Comparison of ENCODE assay signal across 12 cellular contexts in genomic region chr2:238290715-238291549, GRCh38. TPM values are rescaled to one million over a fixed set of nuclear protein-coding genes. Genes with fewer than 3 reads are reported as not detected.
A peak's percentile ranks its signal among the peaks of the same experiment; 100 is the strongest.
DNase-seq lines count a peak whose midpoint lies in the region; ATAC-seq, FAIRE-seq and TF ChIP-seq lines count a peak whose summit lies in the region.
"Had no signal": no experiment of that assay in that cellular context is flagged by ENCODE, and none has a peak within 500 bp of the region (broad histone marks: within the 10 kb centered on the region; RNA-seq: fewer than 3 reads in every experiment).

No MANE protein-coding gene starts in this region.

- H3K36me3 ChIP-seq in keratinocyte (ENCODE audit: control insufficient read depth in 2 of 2, extremely low read depth in 1 of 2, insufficient read depth in 2 of 2, low read length in 2 of 2) (no peaks in the 10 kb centered on the region), suprapubic skin (no peaks in the 10 kb centered on the region), esophagus muscularis mucosa (no peaks in the 10 kb centered on the region)
- H3K36me3 ChIP-seq: right lobe of liver, WERI-Rb-1 had no signal

- dilution Hi-C loops in keratinocyte (cut with MboI; ENCODE audit: extremely low pct_ligation_motif_present, low sequenced_read_pairs): no loop called here

- no peaks in the 10 kb centered on the region for H3K9me1 ChIP-seq in keratinocyte (ENCODE audit: control insufficient read depth, extremely low read depth, insufficient read depth, low read length)

- no peak overlapping the region for H2AFZ ChIP-seq in keratinocyte (ENCODE audit: control insufficient read depth, low read length)

- H3K9me3 ChIP-seq in keratinocyte (ENCODE audit: control insufficient read depth, low read depth, low read length) (no peaks in the 10 kb centered on the region), suprapubic skin (no peaks in the 10 kb centered on the region), esophagus muscularis mucosa (no peaks in the 10 kb centered on the region)
- H3K9me3 ChIP-seq: right lobe of liver had no signal

- H3K4me1 ChIP-seq in keratinocyte (ENCODE audit: control insufficient read depth, extremely low read depth, insufficient read depth, low read length) (peaks cover 43% of the 10 kb centered on the region), suprapubic skin (peaks cover 47% of the 10 kb centered on the region), esophagus muscularis mucosa (peaks cover 35 to 40% (median 37%) of the 10 kb centered on the region in 4 donors)

- peak; percentile 43 for DNase-seq in NCI-H82 (lab: John Stamatoyannopoulos, UW)
- no peak for DNase-seq in NCI-H82 treated with DMSO at 0.1 percent for 48 hours (lab: John Stamatoyannopoulos, UW; ENCODE audit: unreplicated experiment)
- peak; percentile 82 to 85 for DNase-seq in SHP77 (lab: John Stamatoyannopoulos, UW)
- no peak for DNase-seq in keratinocyte (ENCODE audit: low read depth, low spot score)
- DNase-seq in suprapubic skin (ENCODE audit: low spot score in 2 of 2): peak in 1 of 2 donors; percentile 53
- no peak for DNase-seq in esophagus muscularis mucosa (ENCODE audit: extremely low spot score)

- no peaks in the 10 kb centered on the region for H3K79me2 ChIP-seq in keratinocyte (ENCODE audit: control insufficient read depth, insufficient read depth, low read length)

- intact Hi-C loops in esophagus muscularis mucosa (cut with DNase I): no loop called here

- TF ChIP-seq POLR2A in suprapubic skin (IDR thresholded peaks at IDR 0.05) (no peak), esophagus muscularis mucosa (IDR thresholded peaks at IDR 0.05; ENCODE audit: low read depth) (no peak)

- WGBS in suprapubic skin: 88% methylated on average over 5 of the region's 5 CpGs
- 87% methylated on average over 3 of the region's 5 CpGs for WGBS in esophagus muscularis mucosa

- H4K20me1 ChIP-seq in keratinocyte (ENCODE audit: control insufficient read depth, extremely low read depth, insufficient read depth, low read length): no peaks in the 10 kb centered on the region

- TF ChIP-seq CTCF in keratinocyte (optimal IDR thresholded peaks at IDR 0.05 in 1 of 3, IDR thresholded peaks at IDR 0.05 in 1 of 3, conservative IDR thresholded peaks at IDR 0.05 in 1 of 3; ENCODE audit: extremely low read depth in 1 of 3, insufficient read depth in 2 of 3, low read length in 3 of 3) (no peak), suprapubic skin (IDR thresholded peaks at IDR 0.05) (no peak), esophagus muscularis mucosa (IDR thresholded peaks at IDR 0.05) (no peak)

- H3K27ac ChIP-seq in keratinocyte (ENCODE audit: control insufficient read depth, insufficient read depth, low read length) (peak overlapping the region; percentile 98), suprapubic skin (peak overlapping the region; percentile 89), esophagus muscularis mucosa (replicated peaks in 1 of 4) (no peak overlapping the region)
- H3K27ac ChIP-seq: right lobe of liver, WERI-Rb-1 had no signal

- ATAC-seq in GM19397 (IDR thresholded peaks at IDR 0.05; ENCODE audit: unreplicated experiment) (no peak), GM21367 (IDR thresholded peaks at IDR 0.05; ENCODE audit: unreplicated experiment) (no peak)
- ATAC-seq: activated T-cell treated with anti-CD3 and anti-CD28 coated beads, Interleukin-2, amount 50 U/mL, for 4 hours; Panc1; right lobe of liver had no signal

- H3K27me3 ChIP-seq in keratinocyte (ENCODE audit: control insufficient read depth, extremely low read depth, insufficient read depth, low read length) (no peaks in the 10 kb centered on the region), suprapubic skin (no peaks in the 10 kb centered on the region), esophagus muscularis mucosa (no peaks in the 10 kb centered on the region)
- H3K27me3 ChIP-seq: right lobe of liver had no signal

- H3K9ac ChIP-seq in keratinocyte (ENCODE audit: control insufficient read depth, extremely low read depth, insufficient read depth, low read length): peak overlapping the region; percentile 98

- peak overlapping the region; percentile 29 for H3K4me2 ChIP-seq in keratinocyte (ENCODE audit: control insufficient read depth, extremely low read depth, insufficient read depth, low read depth, low read length)

- FAIRE-seq in keratinocyte (lab: Jason Lieb, UNC): no peak

- TF ChIP-seq EP300 in suprapubic skin (IDR thresholded peaks at IDR 0.05): no peak
- TF ChIP-seq EP300 in esophagus muscularis mucosa (IDR thresholded peaks at IDR 0.05): no peak

- H3K4me3 ChIP-seq in keratinocyte (ENCODE audit: control insufficient read depth in 2 of 3, extremely low read depth in 1 of 3, insufficient read depth in 2 of 3, low read depth in 1 of 3, low read length in 3 of 3): no peak overlapping the region
- no peak overlapping the region for H3K4me3 ChIP-seq in suprapubic skin
- H3K4me3 ChIP-seq in esophagus muscularis mucosa: no peak overlapping the region
- H3K4me3 ChIP-seq: right lobe of liver had no signal

RNA-seq across cellular contexts. Expression of gene PER2, which starts 2.5 kb away (rescaled TPM):
- 0.68 to 2.0 TPM (median 1.6 TPM) in 3 replicates for polyA plus RNA-seq in keratinocyte
- 3.1 TPM for polyA plus RNA-seq in keratinocyte (2011; ENCODE audit: low read depth)
- 0.69 and 0.90 TPM in 2 replicates for polyA plus RNA-seq in keratinocyte (2011; cell fraction: cytosol; rRNA removed)
- 4.1 and 5.4 TPM in 2 replicates for polyA plus RNA-seq in keratinocyte (2011; cell fraction: nucleus; rRNA removed)
- polyA plus RNA-seq in keratinocyte (2012; ENCODE audit: low replicate concordance): 1.9 and 2.4 TPM in 2 replicates
- 2.6 to 6.8 TPM (median 3.8 TPM) in 3 replicates for polyA minus RNA-seq in keratinocyte
- polyA minus RNA-seq in keratinocyte (2011; cell fraction: cytosol; rRNA and poly(A)+ RNA removed): 0.96 TPM
- polyA minus RNA-seq in keratinocyte (2011; cell fraction: nucleus; rRNA and poly(A)+ RNA removed): 3.4 and 8.0 TPM in 2 replicates
- 100 to 1,000 TPM in 1 of 4 donors, 10 to 100 TPM in 3; 24.3 to 105 (median 85.9) TPM for total RNA-seq in suprapubic skin
- total RNA-seq in esophagus muscularis mucosa: 10 to 100 TPM in 3 of 4 donors, 1 to 10 TPM in 1; 9.1 to 13.1 (median 11.1) TPM

RNA-seq across cellular contexts. Expression of gene TRAF3IP1, which starts 29.4 kb away (rescaled TPM):
- polyA plus RNA-seq in keratinocyte: 6.4 to 7.0 TPM (median 7.0 TPM) in 3 replicates
- 32.3 TPM for polyA plus RNA-seq in keratinocyte (2011; ENCODE audit: low read depth)
- polyA plus RNA-seq in keratinocyte (2011; cell fraction: cytosol; rRNA removed): 7.0 and 7.4 TPM in 2 replicates
- 11.4 and 12.1 TPM in 2 replicates for polyA plus RNA-seq in keratinocyte (2011; cell fraction: nucleus; rRNA removed)
- 9.2 and 16.0 TPM in 2 replicates for polyA plus RNA-seq in keratinocyte (2012; ENCODE audit: low replicate concordance)
- polyA minus RNA-seq in keratinocyte: 6.4 to 28.3 TPM (median 14.0 TPM) in 3 replicates
- polyA minus RNA-seq in keratinocyte (2011; cell fraction: cytosol; rRNA and poly(A)+ RNA removed): 3.6 TPM
- polyA minus RNA-seq in keratinocyte (2011; cell fraction: nucleus; rRNA and poly(A)+ RNA removed): 4.5 and 8.9 TPM in 2 replicates
- total RNA-seq in suprapubic skin: 10 to 100 TPM; 10.2 to 15.4 (median 10.6) TPM
- total RNA-seq in esophagus muscularis mucosa: 10 to 100 TPM; 19.9 to 38.6 (median 23.6) TPM

RNA-seq across cellular contexts. Expression of gene HES6, which starts 51.1 kb away (rescaled TPM):
- 0.76 to 0.80 TPM (median 0.77 TPM) in 3 replicates for polyA plus RNA-seq in keratinocyte
- polyA plus RNA-seq in keratinocyte (2011; ENCODE audit: low read depth): 0.49 TPM
- polyA plus RNA-seq in keratinocyte (2011; cell fraction: cytosol; rRNA removed): 0.23 and 0.66 TPM in 2 replicates
- polyA plus RNA-seq in keratinocyte (2011; cell fraction: nucleus; rRNA removed): 0.90 and 1.2 TPM in 2 replicates
- 1.3 and 1.7 TPM in 2 replicates for polyA plus RNA-seq in keratinocyte (2012; ENCODE audit: low replicate concordance)
- polyA minus RNA-seq in keratinocyte: 0.26 to 0.89 TPM in 2 of 3 replicates, not detected in the other
- polyA minus RNA-seq in keratinocyte (2011; cell fraction: cytosol; rRNA and poly(A)+ RNA removed): not detected
- not detected in 2 replicates for polyA minus RNA-seq in keratinocyte (2011; cell fraction: nucleus; rRNA and poly(A)+ RNA removed)
- total RNA-seq in suprapubic skin (1 to 10 TPM; 4.0 to 10.0 (median 7.0) TPM), esophagus muscularis mucosa (10 to 100 TPM; 10.2 to 17.0 (median 11.2) TPM)

Comparison
In these comparisons a context has a peak if more than half of its experiments do, and no peak if none do; other contexts are left out.
1. DNase-seq: peak in NCI-H82 (single experiment) and SHP77 (2 of 2); none in NCI-H82 treated with DMSO at 0.1 percent for 48 hours (single experiment), keratinocyte (single experiment) and esophagus muscularis mucosa (single experiment).
2. H3K27ac ChIP-seq: peak in keratinocyte (single experiment) and suprapubic skin (single experiment); none in esophagus muscularis mucosa (0 of 4).